ENCODE assay signal across 1 cellular context in genomic region chr7:107579881-107580715, GRCh38.
TF ChIP-seq lines count a peak whose summit lies in the region.

TSS of gene BCAP29 (plus strand) at chr7:107580246. CDS start at chr7:107580773, 527 bp downstream.

TF ChIP-seq in K562, 482 proteins besides CTCF, POLR2A, EP300 and RAD21 (continued from another document and continues in another):
- TF ChIP-seq ZBED1 (IDR thresholded peaks at IDR 0.05) (peak; percentile 87), CLOCK (CRISPR knock-in tag; IDR thresholded peaks at IDR 0.05; ENCODE audit: borderline replicate concordance) (peak; percentile 33; the same call in 1 of the 2 replicates), MEF2A (IDR thresholded peaks at IDR 0.05; ENCODE audit: control insufficient read depth, low read depth, low read length) (0 out of 2 replicates have a peak, but pooled peaks have one; percentile 20), NUFIP1 (IDR thresholded peaks at IDR 0.05; ENCODE audit: partially characterized antibody) (no peak), SRSF7 (optimal IDR thresholded peaks at IDR 0.05; ENCODE audit: low read depth, low read length) (no peak), CBX3 (IDR thresholded peaks at IDR 0.05; ENCODE audit: borderline replicate concordance in 1 of 2, low read length in 2 of 2) (peak in 1 of 2 experiments; percentile 33; a peak in 1 of 3 replicates), HLTF (IDR thresholded peaks at IDR 0.05) (0 out of 2 replicates have a peak, but pooled peaks have one; percentile 66), ARID1B (IDR thresholded peaks at IDR 0.05) (0 out of 2 replicates have a peak, but pooled peaks have one; percentile 31), CREB3 (tag; conservative IDR thresholded peaks at IDR 0.05; ENCODE audit: low read depth) (no peak), KDM4B (IDR thresholded peaks at IDR 0.05; ENCODE audit: borderline replicate concordance in 2 of 2, low read depth in 1 of 2) (peak in 1 of 2 experiments; percentile 39; a peak in 1 of 4 replicates), ZNF436 (CRISPR knock-in tag; IDR thresholded peaks at IDR 0.05) (peak; percentile 15; the same call in 1 of the 2 replicates), MAFG (tag; conservative IDR thresholded peaks at IDR 0.05) (0 out of 2 replicates have a peak, but pooled peaks have one; percentile 9), KAT7 (CRISPR knock-in tag; IDR thresholded peaks at IDR 0.05; ENCODE audit: borderline replicate concordance) (peak; percentile 57; the same call in 1 of the 2 replicates), LARP7 (IDR thresholded peaks at IDR 0.05) (0 out of 2 replicates have a peak, but pooled peaks have one; percentile 68), PHF8 (IDR thresholded peaks at IDR 0.05; ENCODE audit: borderline replicate concordance, low read length) (peak; percentile 98; the same call in 1 of the 2 replicates), SAFB (IDR thresholded peaks at IDR 0.05; ENCODE audit: borderline replicate concordance, low read depth, low read length) (peak; percentile 63; the same call in 1 of the 2 replicates), TEAD4 (IDR thresholded peaks at IDR 0.05; ENCODE audit: low read length) (0 out of 2 replicates have a peak, but pooled peaks have one; percentile 16), TEAD4 (CRISPR knock-in tag; IDR thresholded peaks at IDR 0.05; ENCODE audit: borderline replicate concordance) (no peak), ETV1 (tag; conservative IDR thresholded peaks at IDR 0.05; ENCODE audit: low read depth) (peak; percentile 51; the same call in 1 of the 2 replicates), TFAM (CRISPR knock-in tag; conservative IDR thresholded peaks at IDR 0.05) (no peak), BRCA1 (IDR thresholded peaks at IDR 0.05) (no peak), BRCA1 (CRISPR knock-in tag; IDR thresholded peaks at IDR 0.05) (no peak), RBM14 (IDR thresholded peaks at IDR 0.05; ENCODE audit: borderline replicate concordance, insufficient read depth, low read depth, low read length) (0 out of 2 replicates have a peak, but pooled peaks have one; percentile 74), ZBTB1 (CRISPR knock-in tag; IDR thresholded peaks at IDR 0.05; ENCODE audit: borderline replicate concordance, low read depth) (peak; percentile 84), SIN3A (IDR thresholded peaks at IDR 0.05; ENCODE audit: borderline replicate concordance in 2 of 2, control insufficient read depth in 1 of 2, low read depth in 2 of 2, low read length in 2 of 2) (peak; percentile 80 to 91; a peak in 3 of 4 replicates), MYNN (IDR thresholded peaks at IDR 0.05) (no peak; the same call in 1 of the 2 replicates), MYNN (CRISPR knock-in tag; IDR thresholded peaks at IDR 0.05) (no peak), KDM5B (IDR thresholded peaks at IDR 0.05; ENCODE audit: insufficient replicate concordance, low read depth, low read length) (peak; percentile 96), AFF4 (CRISPR knock-in tag; IDR thresholded peaks at IDR 0.05) (0 out of 2 replicates have a peak, but pooled peaks have one; percentile 13), ZNF41 (CRISPR knock-in tag; conservative IDR thresholded peaks at IDR 0.05) (no peak; the same call in 1 of the 2 replicates), CEBPG (CRISPR knock-in tag; IDR thresholded peaks at IDR 0.05) (0 out of 2 replicates have a peak, but pooled peaks have one; percentile 28), CEBPG (tag; conservative IDR thresholded peaks at IDR 0.05 in 1 of 2, IDR thresholded peaks at IDR 0.05 in 1 of 2) (peak in 1 of 2 experiments; percentile 55; a peak in 1 of 4 replicates), TSC22D4 (tag; IDR thresholded peaks at IDR 0.05) (no peak), NFIC (IDR thresholded peaks at IDR 0.05) (peak; percentile 72), GTF2A2 (tag; IDR thresholded peaks at IDR 0.05) (0 out of 2 replicates have a peak, but pooled peaks have one; percentile 60), POLR2G (IDR thresholded peaks at IDR 0.05; ENCODE audit: low read depth, low read length) (peak; percentile 99), KLF6 (CRISPR knock-in tag; IDR thresholded peaks at IDR 0.05; ENCODE audit: borderline replicate concordance) (0 out of 2 replicates have a peak, but pooled peaks have one; percentile 74), HOXB6 (CRISPR knock-in tag; IDR thresholded peaks at IDR 0.05; ENCODE audit: borderline replicate concordance) (no peak), NFE2 (IDR thresholded peaks at IDR 0.05; ENCODE audit: low read depth) (0 out of 2 replicates have a peak, but pooled peaks have one; percentile 12), HINFP (tag; conservative IDR thresholded peaks at IDR 0.05; ENCODE audit: low read depth) (no peak), HDAC8 (tag; IDR thresholded peaks at IDR 0.05) (peak; percentile 87), DMBX1 (CRISPR knock-in tag; IDR thresholded peaks at IDR 0.05; ENCODE audit: borderline replicate concordance) (0 out of 2 replicates have a peak, but pooled peaks have one; percentile 50), NCOR1 (IDR thresholded peaks at IDR 0.05) (0 out of 2 replicates have a peak, but pooled peaks have one; percentile 36), ZNF695 (CRISPR knock-in tag; IDR thresholded peaks at IDR 0.05) (peak; percentile 42; the same call in 1 of the 2 replicates), NBN (IDR thresholded peaks at IDR 0.05; ENCODE audit: low read depth) (peak; percentile 80; the same call in 1 of the 2 replicates), CC2D1A (IDR thresholded peaks at IDR 0.05) (peak; percentile 41; the same call in 1 of the 2 replicates), CTCFL (IDR thresholded peaks at IDR 0.05; ENCODE audit: borderline replicate concordance, insufficient read depth, low read depth, low read length, poor library complexity, severe bottlenecking) (peak; percentile 15), ZNF445 (CRISPR knock-in tag; IDR thresholded peaks at IDR 0.05; ENCODE audit: low read depth) (no peak), U2AF1 (optimal IDR thresholded peaks at IDR 0.05; ENCODE audit: low read depth, low read length) (peak; percentile 92)
- TF ChIP-seq, protein P1, sequence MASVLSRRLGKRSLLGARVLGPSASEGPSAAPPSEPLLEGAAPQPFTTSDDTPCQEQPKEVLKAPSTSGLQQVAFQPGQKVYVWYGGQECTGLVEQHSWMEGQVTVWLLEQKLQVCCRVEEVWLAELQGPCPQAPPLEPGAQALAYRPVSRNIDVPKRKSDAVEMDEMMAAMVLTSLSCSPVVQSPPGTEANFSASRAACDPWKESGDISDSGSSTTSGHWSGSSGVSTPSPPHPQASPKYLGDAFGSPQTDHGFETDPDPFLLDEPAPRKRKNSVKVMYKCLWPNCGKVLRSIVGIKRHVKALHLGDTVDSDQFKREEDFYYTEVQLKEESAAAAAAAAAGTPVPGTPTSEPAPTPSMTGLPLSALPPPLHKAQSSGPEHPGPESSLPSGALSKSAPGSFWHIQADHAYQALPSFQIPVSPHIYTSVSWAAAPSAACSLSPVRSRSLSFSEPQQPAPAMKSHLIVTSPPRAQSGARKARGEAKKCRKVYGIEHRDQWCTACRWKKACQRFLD (CRISPR knock-in tag; IDR thresholded peaks at IDR 0.05): peak; percentile 55
- TF ChIP-seq, protein P2, sequence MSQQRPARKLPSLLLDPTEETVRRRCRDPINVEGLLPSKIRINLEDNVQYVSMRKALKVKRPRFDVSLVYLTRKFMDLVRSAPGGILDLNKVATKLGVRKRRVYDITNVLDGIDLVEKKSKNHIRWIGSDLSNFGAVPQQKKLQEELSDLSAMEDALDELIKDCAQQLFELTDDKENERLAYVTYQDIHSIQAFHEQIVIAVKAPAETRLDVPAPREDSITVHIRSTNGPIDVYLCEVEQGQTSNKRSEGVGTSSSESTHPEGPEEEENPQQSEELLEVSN (IDR thresholded peaks at IDR 0.05; ENCODE audit: borderline replicate concordance in 1 of 2, extremely low read depth in 1 of 2, insufficient read depth in 1 of 2, insufficient read length in 1 of 2, low read depth in 1 of 2, low read length in 1 of 2, poor library complexity in 1 of 2, severe bottlenecking in 1 of 2): peak; percentile 80 to 82
- TF ChIP-seq, protein P3, sequence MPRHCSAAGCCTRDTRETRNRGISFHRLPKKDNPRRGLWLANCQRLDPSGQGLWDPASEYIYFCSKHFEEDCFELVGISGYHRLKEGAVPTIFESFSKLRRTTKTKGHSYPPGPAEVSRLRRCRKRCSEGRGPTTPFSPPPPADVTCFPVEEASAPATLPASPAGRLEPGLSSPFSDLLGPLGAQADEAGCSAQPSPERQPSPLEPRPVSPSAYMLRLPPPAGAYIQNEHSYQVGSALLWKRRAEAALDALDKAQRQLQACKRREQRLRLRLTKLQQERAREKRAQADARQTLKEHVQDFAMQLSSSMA (CRISPR knock-in tag; IDR thresholded peaks at IDR 0.05): peak; percentile 63; the same call in 1 of the 2 replicates
